In the genomic region with DNA sequence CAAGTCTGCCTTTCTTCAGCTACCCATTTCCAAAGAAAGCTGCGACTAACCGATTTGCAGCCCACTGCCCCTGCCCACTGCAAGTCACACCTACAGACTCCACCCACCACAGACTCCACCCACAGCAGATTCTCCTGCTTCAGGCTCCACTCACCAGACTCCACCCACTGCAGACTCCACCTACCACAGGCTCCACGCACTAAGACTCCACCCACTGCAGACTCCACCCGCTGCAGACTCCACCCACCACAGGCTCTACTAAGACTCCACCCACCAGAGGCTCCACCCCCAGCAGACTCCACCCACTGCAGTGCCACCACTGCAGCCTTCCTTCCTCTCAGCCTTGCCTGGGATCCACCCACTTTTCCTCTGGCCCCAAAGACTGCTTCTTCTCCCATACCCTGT, we compare ENCODE assay signal across 9 cellular contexts. TPM values are rescaled to one million over a fixed set of nuclear protein-coding genes. Genes with fewer than 3 reads are reported as not detected.
A peak's percentile ranks its signal among the peaks of the same experiment; 100 is the strongest.
DNase-seq lines count a peak whose midpoint lies in the region; ATAC-seq and TF ChIP-seq lines count a peak whose summit lies in the region.
"Had no signal": no experiment of that assay in that cellular context is flagged by ENCODE, and none has a peak within 500 bp of the region (broad histone marks: within the 10 kb centered on the region; RNA-seq: fewer than 3 reads in every experiment).

No MANE protein-coding gene starts in this region.

- no peak for TF ChIP-seq CTCF in stomach (IDR thresholded peaks at IDR 0.05)

- WGBS in stomach, 5 donors = 54 to 64% (median 62%) methylated on average over 4 of the region's 4 CpGs

- H3K36me3 ChIP-seq in stomach = no peaks in the 10 kb centered on the region
- H3K36me3 ChIP-seq: thoracic aorta had no signal

- ATAC-seq in GM18517 (IDR thresholded peaks at IDR 0.05; ENCODE audit: unreplicated experiment) (peak; percentile 53), HG03469 (IDR thresholded peaks at IDR 0.05; ENCODE audit: unreplicated experiment) (no peak)

- TF ChIP-seq POLR2A in stomach (IDR thresholded peaks at IDR 0.05) = no peak

- H3K4me1 ChIP-seq in stomach = peaks cover 9 to 29% (median 24%) of the 10 kb centered on the region in 4 donors

- no peak for TF ChIP-seq EP300 in stomach (IDR thresholded peaks at IDR 0.05)

- H3K27ac ChIP-seq in stomach = no peak overlapping the region
- H3K27ac ChIP-seq: thoracic aorta had no signal

- intact Hi-C loops in stomach (cut with DNase I; ENCODE audit: low total_unique reads) = no loop called here

- no peak overlapping the region for H3K4me3 ChIP-seq in stomach
- H3K4me3 ChIP-seq: thoracic aorta had no signal

- no peaks in the 10 kb centered on the region for H3K27me3 ChIP-seq in stomach

- no peaks in the 10 kb centered on the region for H3K9me3 ChIP-seq in stomach
- H3K9me3 ChIP-seq: thoracic aorta had no signal

- peak; percentile 50 for DNase-seq in KBM-7
- peak; percentile 45 for DNase-seq in activated T-cell treated with anti-CD3 and anti-CD28 coated beads for 48 hours (ENCODE audit: low read depth)
- peak; percentile 79 for DNase-seq in iPS-NIHi7 (ENCODE audit: extremely low spot score)
- DNase-seq in stomach = peak; percentile 41
- no peak for DNase-seq in NCI-H1436 (lab: John Stamatoyannopoulos, UW)
- no peak for DNase-seq in hippocampal formation (lab: John Stamatoyannopoulos, UW)

- in situ Hi-C loops in KBM-7 (cut with MboI; ENCODE audit: low pct_unique_long_range_greater_than_20kb, low sequenced_read_pairs) = no loop called here

RNA-seq across cellular contexts. Expression of a gene that starts 41.3 kb away (rescaled TPM):
- 10 to 100 TPM in 2 of 5 donors, 1 to 10 TPM in 3; 3.1 to 28.0 (median 9.4) TPM for total RNA-seq in stomach
- 1 to 10 TPM; 2.3 to 5.8 (median 2.4) TPM for polyA plus RNA-seq in stomach

Comparison
In these comparisons a context has a peak if more than half of its experiments do, and no peak if none do; other contexts are left out.
1. DNase-seq: peak in KBM-7 (single experiment), activated T-cell treated with anti-CD3 and anti-CD28 coated beads for 48 hours (single experiment), iPS-NIHi7 (single experiment) and stomach (single experiment); none in NCI-H1436 (single experiment) and hippocampal formation (0 of 2).